In the genomic region with DNA sequence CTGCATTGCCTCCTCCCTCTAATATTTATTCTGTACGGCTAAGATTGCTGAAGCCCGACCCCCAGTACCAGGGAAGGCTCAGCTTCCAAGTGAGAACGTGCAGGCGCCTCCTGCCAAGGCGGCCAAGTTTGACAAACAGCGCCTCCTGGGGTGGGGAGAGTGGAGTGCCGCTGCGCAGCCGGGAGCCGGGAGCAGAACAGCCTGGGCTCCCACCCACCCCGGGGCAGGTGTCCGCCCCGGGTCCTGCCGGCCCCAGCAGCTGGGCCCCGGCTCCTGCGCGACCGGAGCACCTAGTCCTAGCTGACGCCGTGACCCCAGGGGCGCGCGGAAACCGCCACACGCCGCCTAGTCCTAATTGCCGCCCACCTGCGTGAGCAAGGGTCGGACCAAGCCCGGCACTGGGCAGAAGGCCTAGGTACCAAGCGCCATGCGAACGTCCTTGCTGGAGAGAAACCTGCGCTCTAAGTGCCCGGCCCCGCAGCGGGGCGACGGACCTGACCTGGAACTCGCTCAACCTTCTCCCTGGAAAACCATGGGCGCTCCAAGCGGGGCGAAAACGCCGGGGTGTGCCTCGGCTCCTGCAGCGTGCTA, we compare ENCODE assay signal across 8 cellular contexts. TPM values are rescaled to one million over a fixed set of nuclear protein-coding genes. Genes with fewer than 3 reads are reported as not detected.
DNase-seq lines count a peak whose midpoint lies in the region; ATAC-seq and TF ChIP-seq lines count a peak whose summit lies in the region.

No MANE protein-coding gene starts in this region.

- peaks cover 42% of the 10 kb centered on the region for H3K27me3 Mint-ChIP-seq in activated T-helper 1 cell treated with anti-CD3 and anti-CD28 coated beads, Interleukin-12 subunit alpha, Interleukin-12 subunit beta, Interleukin-2, Interleukin-4 antibody, amounts not matched to agents 30 ng/mL and 10 ng/mL and 1 ng/mL, durations not matched to agents 14 hours and 24 hours and 36 hours (ENCODE audit: insufficient read depth)

- no peak for ATAC-seq in thoracic aorta (ENCODE audit: insufficient number of reproducible peaks, low FRiP score, low read depth)
- ATAC-seq in GM18520 (IDR thresholded peaks at IDR 0.05; ENCODE audit: unreplicated experiment) = no peak

- H3K36me3 Mint-ChIP-seq in activated T-helper 1 cell treated with anti-CD3 and anti-CD28 coated beads, Interleukin-12 subunit alpha, Interleukin-12 subunit beta, Interleukin-2, Interleukin-4 antibody, amounts not matched to agents 30 ng/mL and 10 ng/mL and 1 ng/mL, durations not matched to agents 14 hours and 24 hours and 36 hours (ENCODE audit: low read depth) = peaks cover 2% of the 10 kb centered on the region

- peaks cover 20% of the 10 kb centered on the region for H3K4me1 Mint-ChIP-seq in activated T-helper 1 cell treated with anti-CD3 and anti-CD28 coated beads, Interleukin-12 subunit alpha, Interleukin-12 subunit beta, Interleukin-2, Interleukin-4 antibody, amounts not matched to agents 30 ng/mL and 10 ng/mL and 1 ng/mL, durations not matched to agents 14 hours and 24 hours and 36 hours (ENCODE audit: low read depth)

- peak overlapping the region; percentile 12 for H3K27ac Mint-ChIP-seq in activated T-helper 1 cell treated with anti-CD3 and anti-CD28 coated beads, Interleukin-12 subunit alpha, Interleukin-12 subunit beta, Interleukin-2, Interleukin-4 antibody, amounts not matched to agents 30 ng/mL and 10 ng/mL and 1 ng/mL, durations not matched to agents 14 hours and 24 hours and 36 hours

- peak; percentile 38 for TF ChIP-seq CTCF in thoracic aorta (IDR thresholded peaks at IDR 0.05)

- intact Hi-C loops in activated T-helper 1 cell treated with anti-CD3 and anti-CD28 coated beads, Interleukin-12 subunit alpha, Interleukin-12 subunit beta, Interleukin-2, Interleukin-4 antibody, amounts not matched to agents 30 ng/mL and 10 ng/mL and 1 ng/mL, durations not matched to agents 14 hours and 24 hours and 36 hours (cut with micrococcal nuclease) = no loop called here

- peaks cover 36% of the 10 kb centered on the region for H3K27me3 ChIP-seq in thoracic aorta (replicated peaks; ENCODE audit: insufficient read depth)

- no peak overlapping the region for H3K4me3 Mint-ChIP-seq in activated T-helper 1 cell treated with anti-CD3 and anti-CD28 coated beads, Interleukin-12 subunit alpha, Interleukin-12 subunit beta, Interleukin-2, Interleukin-4 antibody, amounts not matched to agents 30 ng/mL and 10 ng/mL and 1 ng/mL, durations not matched to agents 14 hours and 24 hours and 36 hours

- no peaks in the 10 kb centered on the region for H3K9me3 ChIP-seq in thoracic aorta

- H3K9me3 Mint-ChIP-seq in activated T-helper 1 cell treated with anti-CD3 and anti-CD28 coated beads, Interleukin-12 subunit alpha, Interleukin-12 subunit beta, Interleukin-2, Interleukin-4 antibody, amounts not matched to agents 30 ng/mL and 10 ng/mL and 1 ng/mL, durations not matched to agents 14 hours and 24 hours and 36 hours = no peaks in the 10 kb centered on the region

- peaks cover 13 to 64% of the 10 kb centered on the region in 2 donors for H3K4me1 ChIP-seq in thoracic aorta (ENCODE audit: control insufficient read depth in 1 of 2, low read depth in 2 of 2)

- H3K27ac ChIP-seq in thoracic aorta = no peak overlapping the region

- peak overlapping the region; percentile 12 for H3K4me3 ChIP-seq in thoracic aorta

- DNase-seq in activated CD8-positive, alpha-beta memory T cell treated with anti-CD3 and anti-CD28 coated beads for 24 hours = peak; percentile 72
- no peak for DNase-seq in activated CD8-positive, alpha-beta memory T cell treated with anti-CD3 and anti-CD28 coated beads, Interleukin-2, amount 50 U/mL, for 4 hours
- no peak for DNase-seq in activated T-helper 1 cell treated with anti-CD3 and anti-CD28 coated beads, Interleukin-12 subunit alpha, Interleukin-12 subunit beta, Interleukin-2, Interleukin-4 antibody, amounts not matched to agents 30 ng/mL and 10 ng/mL and 1 ng/mL, durations not matched to agents 14 hours and 24 hours and 36 hours (ENCODE audit: low spot score)
- DNase-seq in islet precursor cell = peak; percentile 90
- no peak for DNase-seq in thoracic aorta (ENCODE audit: low spot score)
- DNase-seq in dedifferentiated amniotic fluid mesenchymal stem cell (ENCODE audit: extremely low spot score) = no peak
- no peak for DNase-seq in NCI-H1694 (lab: John Stamatoyannopoulos, UW)

- H3K36me3 ChIP-seq in thoracic aorta = no peaks in the 10 kb centered on the region

RNA-seq across cellular contexts. Expression of a gene that starts 5.0 kb away (rescaled TPM):
- not detected in 2 replicates for total RNA-seq in activated T-helper 1 cell treated with anti-CD3 and anti-CD28 coated beads, Interleukin-12 subunit alpha, Interleukin-12 subunit beta, Interleukin-2, Interleukin-4 antibody, amounts not matched to agents 30 ng/mL and 10 ng/mL and 1 ng/mL, durations not matched to agents 14 hours and 24 hours and 36 hours
- total RNA-seq in thoracic aorta = 1 to 10 TPM; 3.6 to 4.6 TPM

Comparison
In these comparisons a context has a peak if more than half of its experiments do, and no peak if none do; other contexts are left out.
1. DNase-seq: peak in activated CD8-positive, alpha-beta memory T cell treated with anti-CD3 and anti-CD28 coated beads for 24 hours (single experiment) and islet precursor cell (single experiment); none in activated CD8-positive, alpha-beta memory T cell treated with anti-CD3 and anti-CD28 coated beads, Interleukin-2, amount 50 U/mL, for 4 hours (single experiment), activated T-helper 1 cell treated with anti-CD3 and anti-CD28 coated beads, Interleukin-12 subunit alpha, Interleukin-12 subunit beta, Interleukin-2, Interleukin-4 antibody, amounts not matched to agents 30 ng/mL and 10 ng/mL and 1 ng/mL, durations not matched to agents 14 hours and 24 hours and 36 hours (single experiment), thoracic aorta (single experiment), dedifferentiated amniotic fluid mesenchymal stem cell (single experiment) and NCI-H1694 (single experiment).